ENCODE assay signal across 8 cellular contexts in genomic region chr6:157022022-157022740, GRCh38.
DNase-seq lines count a peak whose midpoint lies in the region; ATAC-seq and TF ChIP-seq lines count a peak whose summit lies in the region.

No MANE protein-coding gene starts in this region.

- peak; percentile 56 for ATAC-seq in HG02798 (IDR thresholded peaks at IDR 0.05; ENCODE audit: poor library complexity, unreplicated experiment)
- peak; percentile 89 to 96 (median 92) for ATAC-seq in heart right ventricle
- peak; percentile 96 for ATAC-seq in upper lobe of left lung (ENCODE audit: low FRiP score in 2 of 2)

- H3K27ac ChIP-seq in heart right ventricle: peak overlapping the region; percentile 94 to 100 (median 98)
- peak overlapping the region; percentile 97 to 99 (median 98) for H3K27ac ChIP-seq in upper lobe of left lung

- TF ChIP-seq EP300 in upper lobe of left lung (IDR thresholded peaks at IDR 0.05): no peak

- TF ChIP-seq CTCF in GM12865 (IDR thresholded peaks at IDR 0.05; ENCODE audit: insufficient read depth, low read depth, low read length, missing control alignments) (no peak), heart right ventricle (IDR thresholded peaks at IDR 0.05) (no peak), upper lobe of left lung (IDR thresholded peaks at IDR 0.05) (no peak)

- H3K4me3 ChIP-seq in GM12865 (ENCODE audit: low read depth, low read length) (peak overlapping the region; percentile 79), heart right ventricle (peak overlapping the region; percentile 59 to 88 (median 78)), upper lobe of left lung (peak overlapping the region; percentile 66 to 73 (median 68))

- H3K36me3 ChIP-seq in heart right ventricle (no peaks in the 10 kb centered on the region), upper lobe of left lung (no peaks in the 10 kb centered on the region)

- intact Hi-C loops in heart right ventricle (cut with DNase I) (loop anchor here in 6 of 10 donors (1.0 to 10.0 kb wide), 10 partner anchors 69 to 460 kb away; partner anchors contain the start of gene ARID1B (in 1 of the 6)), posterior cingulate gyrus (cut with DNase I) (loop anchor here (5.0 to 10.0 kb wide), 3 partner anchors 165 to 457 kb away; no protein-coding TSS in a partner anchor)

- DNase-seq in GM12865 (ENCODE audit: low read depth): peak; percentile 88
- peak; percentile 82 for DNase-seq in NCI-H1436 (lab: John Stamatoyannopoulos, UW)
- peak; percentile 72 to 86 (median 79) for DNase-seq in T-helper 1 cell
- DNase-seq in amniotic epithelial cell (ENCODE audit: low read depth): peak; percentile 92
- peak; percentile 87 to 89 for DNase-seq in heart right ventricle
- DNase-seq in posterior cingulate gyrus: peak; percentile 75 to 97 (median 86)
- peak; percentile 92 to 97 for DNase-seq in upper lobe of left lung

- 5% methylated on average over 33 of the region's 33 CpGs for WGBS in heart right ventricle, 2 donors
- WGBS in upper lobe of left lung, 2 donors: 4 to 6% methylated on average over 24 to 33 of the region's 33 CpGs

- H3K4me1 ChIP-seq in heart right ventricle (peaks cover 0 to 63% (median 46%) of the 10 kb centered on the region in 9 donors), upper lobe of left lung (peaks cover 30 to 39% (median 32%) of the 10 kb centered on the region in 4 donors)

- H3K27me3 ChIP-seq in heart right ventricle (no peaks in the 10 kb centered on the region), upper lobe of left lung (no peaks in the 10 kb centered on the region)

- H3K9me3 ChIP-seq in heart right ventricle: peaks cover 0 to 9% (median 0%) of the 10 kb centered on the region in 11 donors
- H3K9me3 ChIP-seq in upper lobe of left lung: no peaks in the 10 kb centered on the region

- TF ChIP-seq POLR2A in upper lobe of left lung (IDR thresholded peaks at IDR 0.05): peak in 1 of 4 donors; percentile 1

Comparison
In these comparisons a context has a peak if more than half of its experiments do, and no peak if none do; other contexts are left out.
1. Peak in every context shown above with its lines: DNase-seq, ATAC-seq, H3K4me3 ChIP-seq and H3K27ac ChIP-seq.